In the genomic region with DNA sequence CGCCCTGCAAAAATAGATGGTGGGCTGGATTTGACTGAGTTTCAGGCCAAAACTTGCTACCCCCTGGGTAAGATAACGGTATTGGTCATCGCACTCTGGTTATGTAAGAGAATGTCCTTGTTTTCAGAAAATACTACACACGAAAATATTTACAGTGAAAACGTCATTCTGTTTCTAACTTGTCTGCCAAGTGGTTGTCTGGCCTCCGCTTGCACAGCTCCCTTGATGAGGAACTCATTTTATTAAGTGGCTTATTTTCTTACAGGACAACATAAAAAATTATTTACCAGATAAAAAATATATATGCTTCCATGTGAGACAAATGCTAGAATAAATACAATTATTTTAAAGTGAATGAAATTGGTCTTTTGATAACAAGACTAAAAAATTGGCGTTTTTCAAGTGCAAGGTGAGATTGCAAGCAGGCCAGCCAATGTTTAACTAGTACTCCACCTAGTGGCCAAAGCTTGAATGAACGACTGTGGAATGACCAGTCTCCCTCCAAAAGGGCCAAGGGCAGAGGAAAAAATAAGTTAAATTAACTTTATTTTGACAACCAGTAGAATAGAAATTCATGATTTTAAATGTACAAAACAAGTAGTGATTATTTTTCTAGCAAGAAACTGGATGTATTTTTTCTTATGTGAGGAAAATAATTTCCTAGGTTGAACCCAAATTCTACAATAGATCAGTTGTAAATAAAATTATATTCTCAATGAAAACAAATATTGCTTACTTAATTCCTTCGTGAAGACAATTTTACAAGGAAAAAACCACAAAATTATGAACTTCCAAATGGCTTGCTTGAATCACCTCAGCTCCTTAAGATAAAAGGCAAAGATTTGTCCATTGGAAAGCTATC, we compare ENCODE assay signal across 8 cellular contexts.
DNase-seq lines count a peak whose midpoint lies in the region; ATAC-seq and TF ChIP-seq lines count a peak whose summit lies in the region.

No MANE protein-coding gene starts in this region.

- ATAC-seq in HG03280 (IDR thresholded peaks at IDR 0.05; ENCODE audit: unreplicated experiment) (peak; percentile 70), PC-3 (peak; percentile 53; the same call in 1 of the 2 replicates), HG03342 (IDR thresholded peaks at IDR 0.05; ENCODE audit: unreplicated experiment) (no peak)

- H3K36me3 ChIP-seq in BE2C (no peaks in the 10 kb centered on the region), PC-3 (ENCODE audit: low read depth, low read length) (no peaks in the 10 kb centered on the region), ascending aorta (no peaks in the 10 kb centered on the region)

- H3K9me3 ChIP-seq in BE2C: no peaks in the 10 kb centered on the region
- no peaks in the 10 kb centered on the region for H3K9me3 ChIP-seq in PC-3 (ENCODE audit: low read length)
- H3K9me3 ChIP-seq in ascending aorta: no peaks in the 10 kb centered on the region

- intact Hi-C loops in PC-3 (cut with micrococcal nuclease) (loop anchor here (1.0 kb wide), 1 partner anchor 233 kb away; no protein-coding TSS in a partner anchor), ascending aorta (cut with DNase I) (loop anchor here (1.0 kb wide), 1 partner anchor 233 kb away; no protein-coding TSS in a partner anchor)

- no peaks in the 10 kb centered on the region for H3K4me1 ChIP-seq in BE2C
- H3K4me1 ChIP-seq in PC-3 (ENCODE audit: insufficient read depth, low read length): no peaks in the 10 kb centered on the region
- no peaks in the 10 kb centered on the region for H3K4me1 ChIP-seq in ascending aorta

- in situ Hi-C loops in GM13976 (cut with MboI; ENCODE audit: low sequenced_read_pairs, unreplicated experiment): loop anchor here (10.0 to 25.0 kb wide), 2 partner anchors 67 to 460 kb away; no protein-coding TSS in a partner anchor

- H3F3A ChIP-seq in PC-3 (ENCODE audit: low read length, unreplicated experiment): no peaks in the 10 kb centered on the region

- no peak overlapping the region for H3K27ac ChIP-seq in PC-3 (ENCODE audit: low read length)
- H3K27ac ChIP-seq in ascending aorta: no peak overlapping the region

- CTCF ChIA-PET in PC-3 (lab: Charles Lee): interaction anchor here (1.6 kb wide), 1 partner anchor 233 kb away, joined by 8 read pairs; no protein-coding TSS in a partner anchor

- DNase-seq in BE2C (peak; percentile 53), GM13976 (ENCODE audit: low spot score) (peak; percentile 67), PC-3 (peak; percentile 72), ascending aorta (ENCODE audit: low spot score in 2 of 2) (no peak), hepatic stellate cell (ENCODE audit: low spot score) (peak; percentile 58)
- peak; percentile 7 to 28 for DNase-seq in stimulated activated CD4-positive, alpha-beta T cell treated with anti-CD3 and anti-CD28 coated beads, Interleukin-12 subunit alpha, Interleukin-12 subunit beta, amount 100 ng/mL, for 24 hours (ENCODE audit: low read depth in 2 of 2)

- H3K4me3 ChIP-seq in BE2C (ENCODE audit: low read depth, low read length) (no peak overlapping the region), PC-3 (ENCODE audit: low read length) (no peak overlapping the region), ascending aorta (no peak overlapping the region)

- POLR2A ChIA-PET in PC-3 (lab: Charles Lee; ENCODE audit: unreplicated experiment): no interaction called here

- no TSS peak for BruUV-seq in PC-3 (replicated peaks; lab: Mats Ljungman, UMichigan)

- H2AFZ ChIP-seq in PC-3 (ENCODE audit: low read length): no peak overlapping the region

- no peaks in the 10 kb centered on the region for H3K79me2 ChIP-seq in PC-3 (ENCODE audit: low read length)

- H3K27me3 ChIP-seq in BE2C (no peaks in the 10 kb centered on the region), PC-3 (ENCODE audit: low read length) (no peaks in the 10 kb centered on the region; the same call in 1 of the 2 replicates), ascending aorta (no peaks in the 10 kb centered on the region)

- H3K9ac ChIP-seq in PC-3 (ENCODE audit: low read length): no peak overlapping the region

- no peak overlapping the region for H3K4me2 ChIP-seq in PC-3 (ENCODE audit: low read length)

- H3K9me2 ChIP-seq in PC-3 (replicated peaks; ENCODE audit: low read length): no peaks in the 10 kb centered on the region

- TF ChIP-seq CTCF in BE2C (IDR thresholded peaks at IDR 0.05; ENCODE audit: low read depth, low read length) (peak; percentile 91), GM13976 (IDR thresholded peaks at IDR 0.05; ENCODE audit: borderline replicate concordance, control extremely low read depth, extremely low read depth, insufficient read depth, missing control alignments) (peak; percentile 61), PC-3 (conservative IDR thresholded peaks at IDR 0.05; ENCODE audit: low read depth, low read length) (peak; percentile 81), ascending aorta (IDR thresholded peaks at IDR 0.05) (peak; percentile 60 to 89 (median 82))

- H4K20me1 ChIP-seq in PC-3 (ENCODE audit: low read length): no peaks in the 10 kb centered on the region

Comparison
In these comparisons a context has a peak if more than half of its experiments do, and no peak if none do; other contexts are left out.
1. DNase-seq: peak in BE2C (single experiment), GM13976 (single experiment), PC-3 (single experiment), hepatic stellate cell (single experiment) and stimulated activated CD4-positive, alpha-beta T cell treated with anti-CD3 and anti-CD28 coated beads, Interleukin-12 subunit alpha, Interleukin-12 subunit beta, amount 100 ng/mL, for 24 hours (2 of 2); none in ascending aorta (0 of 2).
2. Peak in every context shown above with its lines, with median percentiles within 50 percentile points of each other: CTCF ChIP-seq.